Comparison of ENCODE assay signal across 18 cellular contexts in the genomic region with DNA sequence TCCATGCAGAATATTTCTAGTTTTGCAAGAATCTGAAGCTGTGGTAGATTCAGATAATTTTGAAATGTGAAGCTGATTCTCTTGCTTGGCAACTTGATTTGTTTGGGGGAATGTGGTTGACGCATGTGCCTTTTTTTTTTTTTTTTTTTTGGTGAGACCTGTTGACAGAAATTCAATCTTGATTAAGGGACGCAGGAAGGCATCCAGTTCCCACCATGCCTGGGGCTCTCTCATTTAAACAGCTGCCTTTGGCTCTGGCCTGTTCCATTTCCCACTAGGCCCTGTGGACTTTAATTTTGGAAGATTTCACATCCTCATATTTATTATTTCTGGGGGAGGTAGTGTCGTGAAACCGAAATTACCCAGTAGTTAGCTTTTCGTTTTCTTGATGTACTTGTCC. TPM values are rescaled to one million over a fixed set of nuclear protein-coding genes. Genes with fewer than 3 reads are reported as not detected.
DNase-seq lines count a peak whose midpoint lies in the region; ATAC-seq, FAIRE-seq and TF ChIP-seq lines count a peak whose summit lies in the region.
"Had no signal": no experiment of that assay in that cellular context is flagged by ENCODE, and none has a peak within 500 bp of the region (broad histone marks: within the 10 kb centered on the region; RNA-seq: fewer than 3 reads in every experiment).

No MANE protein-coding gene starts in this region.

- no peak overlapping the region for H4K91ac ChIP-seq in mesenchymal stem cell (ENCODE audit: low read length)

- no peak overlapping the region for H3K14ac ChIP-seq in mesenchymal stem cell (ENCODE audit: low read length in 2 of 2)

- no peak overlapping the region for H3K18ac ChIP-seq in mesenchymal stem cell (ENCODE audit: low read depth in 1 of 2, low read length in 2 of 2)

- no peak overlapping the region for H2BK5ac ChIP-seq in mesenchymal stem cell (ENCODE audit: low read depth, low read length, poor library complexity, severe bottlenecking)

- no peak overlapping the region for H2BK12ac ChIP-seq in mesenchymal stem cell (ENCODE audit: low read length in 2 of 2)

- H3K27ac ChIP-seq in liver (ENCODE audit: low read depth in 1 of 2, low read length in 2 of 2) (peak overlapping the region; percentile 40 to 41), HepG2 (ENCODE audit: extremely low read length, insufficient read depth, low read length) (no peak overlapping the region), ascending aorta (peak overlapping the region; percentile 32 to 62), mesenchymal stem cell (ENCODE audit: low read length, poor library complexity, severe bottlenecking) (no peak overlapping the region), spleen (no peak overlapping the region), RWPE1 (no peak overlapping the region)
- H3K27ac ChIP-seq: esophagus muscularis mucosa had no signal

- H2BK120ac ChIP-seq in mesenchymal stem cell (ENCODE audit: low read depth, low read length): no peak overlapping the region

- H3K4me2 ChIP-seq in HepG2 (ENCODE audit: low read depth, low read length): no peak overlapping the region
- no peak overlapping the region for H3K4me2 ChIP-seq in mesenchymal stem cell (ENCODE audit: low read length, poor library complexity, severe bottlenecking)

- POLR2A ChIA-PET in HepG2 (lab: Yijun Ruan, JAX) (interaction anchor here (1.5 kb wide), 1 partner anchor 9 kb away, joined by 5 read pairs; a partner anchor contains a TSS), RWPE1 (lab: Yijun Ruan, JAX; ENCODE audit: low non-redundant PET) (interaction anchor here (0.7 kb wide), 2 partner anchors 140 to 152 kb away, joined by 5 to 13 read pairs; no protein-coding TSS in a partner anchor)

- H4K8ac ChIP-seq in mesenchymal stem cell (ENCODE audit: low read length): no peak overlapping the region

- no peak for DNase-seq in HepG2 (ENCODE audit: low spot score)
- no peak for DNase-seq in ascending aorta (ENCODE audit: low spot score in 2 of 2)
- no peak for DNase-seq in mesenchymal stem cell
- DNase-seq in spleen: no peak
- DNase-seq in cortex of kidney (lab: John Stamatoyannopoulos, UW): no peak
- no peak for DNase-seq in RWPE1 (ENCODE audit: low spot score)
- DNase-seq: activated T-cell treated with anti-CD3 and anti-CD28 coated beads, Interleukin-2, amount 50 U/mL, for 24 hours; DMS 273 treated with DMSO at 0.1 percent for 48 hours; NCI-H446; occipital lobe; PC-3; stimulated activated CD4-positive, alpha-beta T cell treated with anti-CD3 and anti-CD28 coated beads, Interleukin-15, amount 100 ng/mL, for 24 hours had no signal

- no peak overlapping the region for H2AFZ ChIP-seq in HepG2 (ENCODE audit: low read length)
- H2AFZ ChIP-seq in mesenchymal stem cell (ENCODE audit: low read depth, low read length): no peak overlapping the region

- no peak overlapping the region for H3K23ac ChIP-seq in mesenchymal stem cell (ENCODE audit: low read length in 2 of 2)

- CTCF ChIA-PET in HepG2 (lab: Yijun Ruan, JAX; ENCODE audit: low intra/inter-chr PET ratio, low total read pairs) (no interaction called here), RWPE1 (lab: Yijun Ruan, JAX) (interaction anchor here (0.6 kb wide), 2 partner anchors 114 to 135 kb away, joined by 3 to 9 read pairs; no protein-coding TSS in a partner anchor)

- peaks cover 92% of the 10 kb centered on the region for H3K79me2 ChIP-seq in HepG2 (ENCODE audit: insufficient read depth, low read length)

- H3K36me3 ChIP-seq in liver (ENCODE audit: control insufficient read depth in 4 of 4, insufficient read depth in 3 of 4, low read depth in 1 of 4, low read length in 3 of 4): peaks cover 0 to 2% (median 0%) of the 10 kb centered on the region in 4 donors
- peaks cover 8 to 49% of the 10 kb centered on the region in 2 experiments for H3K36me3 ChIP-seq in HepG2 (replicated peaks in 1 of 2; ENCODE audit: control insufficient read depth in 1 of 2, insufficient read depth in 2 of 2, low read length in 2 of 2)
- no peaks in the 10 kb centered on the region for H3K36me3 ChIP-seq in ascending aorta
- no peaks in the 10 kb centered on the region for H3K36me3 ChIP-seq in mesenchymal stem cell (ENCODE audit: control insufficient read depth in 1 of 2, insufficient read depth in 2 of 2, low read depth in 1 of 2, low read length in 2 of 2)
- H3K36me3 ChIP-seq in spleen: no peaks in the 10 kb centered on the region
- H3K36me3 ChIP-seq: esophagus muscularis mucosa, thoracic aorta had no signal

- H3K9me3 ChIP-seq in liver (ENCODE audit: control insufficient read depth in 4 of 4, low read length in 3 of 4) (no peaks in the 10 kb centered on the region), HepG2 (ENCODE audit: low read length) (no peaks in the 10 kb centered on the region), ascending aorta (no peaks in the 10 kb centered on the region), mesenchymal stem cell (ENCODE audit: control insufficient read depth, low read length) (no peaks in the 10 kb centered on the region), spleen (no peaks in the 10 kb centered on the region)
- H3K9me3 ChIP-seq: esophagus muscularis mucosa, thoracic aorta had no signal

- no peak for TF ChIP-seq EP300 in HepG2 (IDR thresholded peaks at IDR 0.05; ENCODE audit: low read depth in 2 of 2, low read length in 2 of 2)
- no peak for TF ChIP-seq EP300 in HepG2 (CRISPR knock-in tag; IDR thresholded peaks at IDR 0.05; ENCODE audit: borderline replicate concordance)

- intact Hi-C loops in HepG2 (cut with micrococcal nuclease; ENCODE audit: unreplicated experiment): no loop called here
- intact Hi-C loops in ascending aorta (cut with DNase I): no loop called here
- intact Hi-C loops in spleen (cut with DNase I; ENCODE audit: low total_unique reads): no loop called here

- no peak for ATAC-seq in HepG2
- no peak for ATAC-seq in GM18498 (IDR thresholded peaks at IDR 0.05; ENCODE audit: unreplicated experiment)
- ATAC-seq: activated CD4-positive, CD25-positive, alpha-beta regulatory T cell treated with anti-CD3 and anti-CD28 coated beads, Interleukin-2, amount 50 U/mL, for 24 hours; HCT116; PC-3 had no signal

- no peak overlapping the region for H3K9ac ChIP-seq in liver (ENCODE audit: low read depth in 1 of 2, low read length in 2 of 2)
- no peak overlapping the region for H3K9ac ChIP-seq in HepG2 (ENCODE audit: insufficient read depth, low read depth, low read length)
- H3K9ac ChIP-seq in mesenchymal stem cell (ENCODE audit: low read length): peak overlapping the region; percentile 73

- TF ChIP-seq RAD21 in liver (IDR thresholded peaks at IDR 0.05) (no peak), HepG2 (CRISPR knock-in tag; IDR thresholded peaks at IDR 0.05) (no peak)

- BruUV-seq in HepG2 (replicated peaks; lab: Mats Ljungman, UMichigan): no TSS peak

- H3K27me3 ChIP-seq in liver (ENCODE audit: control insufficient read depth in 4 of 4, insufficient read depth in 4 of 4, low read length in 3 of 4): no peaks in the 10 kb centered on the region
- no peaks in the 10 kb centered on the region for H3K27me3 ChIP-seq in HepG2 (ENCODE audit: control insufficient read depth in 1 of 2, insufficient read depth in 2 of 2, low read length in 2 of 2)
- no peaks in the 10 kb centered on the region for H3K27me3 ChIP-seq in ascending aorta
- H3K27me3 ChIP-seq in mesenchymal stem cell (ENCODE audit: control insufficient read depth in 1 of 2, insufficient read depth in 1 of 2, low read length in 2 of 2): no peaks in the 10 kb centered on the region
- H3K27me3 ChIP-seq in spleen (replicated peaks in 1 of 7): no peaks in the 10 kb centered on the region
- H3K27me3 ChIP-seq: esophagus muscularis mucosa had no signal

- peaks cover 8% of the 10 kb centered on the region for H3K79me1 ChIP-seq in mesenchymal stem cell (replicated peaks; ENCODE audit: low read length, poor library complexity, severe bottlenecking)

- TF ChIP-seq CTCF in liver (IDR thresholded peaks at IDR 0.05; ENCODE audit: low read depth, low read length, missing input control) (no peak), HepG2 (CRISPR knock-in tag; IDR thresholded peaks at IDR 0.05) (no peak), ascending aorta (IDR thresholded peaks at IDR 0.05) (no peak), spleen (IDR thresholded peaks at IDR 0.05 in 8 of 11, conservative IDR thresholded peaks at IDR 0.05 in 3 of 11) (no peak), RWPE1 (conservative IDR thresholded peaks at IDR 0.05; ENCODE audit: low read depth) (no peak)

- no peaks in the 10 kb centered on the region for H4K20me1 ChIP-seq in HepG2 (ENCODE audit: insufficient read depth, low read length)

- no peak overlapping the region for H3K4me3 ChIP-seq in liver (ENCODE audit: low read depth in 1 of 3, low read length in 3 of 3)
- no peak overlapping the region for H3K4me3 ChIP-seq in HepG2 (replicated peaks in 1 of 3; ENCODE audit: insufficient read depth in 1 of 3, low read depth in 2 of 3, low read length in 3 of 3)
- H3K4me3 ChIP-seq in ascending aorta: no peak overlapping the region
- H3K4me3 ChIP-seq in mesenchymal stem cell (ENCODE audit: insufficient read depth in 1 of 2, low read depth in 1 of 2, low read length in 2 of 2): peak overlapping the region in 1 of 2 experiments; percentile 45
- H3K4me3 ChIP-seq in spleen: no peak overlapping the region
- H3K4me3 ChIP-seq: esophagus muscularis mucosa, thoracic aorta had no signal

- H2AK5ac ChIP-seq in mesenchymal stem cell (ENCODE audit: low read length, severe bottlenecking): no peak overlapping the region

- no peak for TF ChIP-seq POLR2A in HepG2 (IDR thresholded peaks at IDR 0.05; ENCODE audit: insufficient read depth in 1 of 2, low read depth in 2 of 2, low read length in 2 of 2)
- no peak for TF ChIP-seq POLR2A in spleen (IDR thresholded peaks at IDR 0.05)

- H2BK15ac ChIP-seq in mesenchymal stem cell (ENCODE audit: low read depth, poor library complexity, severe bottlenecking): no peak overlapping the region

- in situ Hi-C loops in HepG2 (cut with HindIII; ENCODE audit: extremely low pct_ligation_motif_present, low pct_unique_long_range_greater_than_20kb): no loop called here

- H3K4ac ChIP-seq in mesenchymal stem cell (ENCODE audit: low read depth in 1 of 2, low read length in 2 of 2): no peak overlapping the region

- H3K4me1 ChIP-seq in liver (ENCODE audit: control insufficient read depth in 4 of 4, insufficient read depth in 4 of 4, low read length in 3 of 4): peaks cover 1 to 30% (median 18%) of the 10 kb centered on the region in 4 donors
- H3K4me1 ChIP-seq in HepG2 (ENCODE audit: insufficient read depth, low read length): peaks cover 35% of the 10 kb centered on the region
- no peaks in the 10 kb centered on the region for H3K4me1 ChIP-seq in ascending aorta
- H3K4me1 ChIP-seq in mesenchymal stem cell (ENCODE audit: control insufficient read depth, insufficient read depth, low read depth, low read length): peaks cover 4% of the 10 kb centered on the region
- no peaks in the 10 kb centered on the region for H3K4me1 ChIP-seq in spleen
- H3K4me1 ChIP-seq: esophagus muscularis mucosa had no signal

- FAIRE-seq in HepG2 (lab: Jason Lieb, UNC): no peak

- WGBS in liver: 29% methylated on average over 5 of the region's 5 CpGs
- WGBS in HepG2 (ENCODE audit: low lambda C conversion rate): 96% methylated on average over 5 of the region's 5 CpGs
- 100% methylated on average over 1 of the region's 5 CpGs for WGBS in mesenchymal stem cell
- WGBS in spleen, 5 donors: 70 to 82% (median 76%) methylated on average over 5 of the region's 5 CpGs

RNA-seq across cellular contexts. Expression of a gene that starts 8.6 kb away (rescaled TPM):
- total RNA-seq in liver (10 to 100 TPM in 1 of 2 donors, 1 to 10 TPM in 1; 1.3 to 40.8 TPM), HepG2 (2016; rRNA removed; fragmentation: Illumina TruSeq; extraction: Trizol) (124 and 190 TPM in 2 replicates), ascending aorta (not detected), spleen (10 to 100 TPM in 3 of 7 donors, 1 to 10 TPM in 4; 2.6 to 16.2 (median 8.8) TPM)
- polyA plus RNA-seq in liver (1 to 10 TPM; 1.1 to 3.6 TPM), HepG2 (2011; rRNA removed) (20.0 and 34.3 TPM in 2 replicates), spleen (1 to 10 TPM; 1.4 to 9.3 (median 3.1) TPM)
- 19.7 and 21.4 TPM in 2 replicates for total RNA-seq in HepG2 (2016; cell fraction: cytosol; rRNA removed; fragmentation: Illumina TruSeq; extraction: Trizol; ENCODE audit: low read depth)
- 123 and 174 TPM in 2 replicates for total RNA-seq in HepG2 (2016; cell fraction: insoluble cytoplasmic fraction; rRNA removed; fragmentation: Illumina TruSeq; extraction: Trizol)
- total RNA-seq in HepG2 (2016; cell fraction: membrane; rRNA removed; fragmentation: Illumina TruSeq; extraction: Trizol): 59.2 and 59.7 TPM in 2 replicates
- 91.9 and 95.0 TPM in 2 replicates for total RNA-seq in HepG2 (2016; cell fraction: nucleus; rRNA removed; fragmentation: Illumina TruSeq; extraction: Trizol)
- polyA plus RNA-seq in HepG2 (2011; cell fraction: cytosol; rRNA removed): 21.1 and 21.9 TPM in 2 replicates
- 16.5 and 21.6 TPM in 2 replicates for polyA plus RNA-seq in HepG2 (2011; cell fraction: nucleus; rRNA removed)
- 28.3 and 61.6 TPM in 2 replicates for polyA plus RNA-seq in HepG2 (2012)
- 8.4 and 9.3 TPM in 2 replicates for polyA plus RNA-seq in HepG2 (2016; cell fraction: cytosol; fragmentation: Illumina TruSeq; extraction: Trizol; ENCODE audit: low read depth)
- polyA plus RNA-seq in HepG2 (2016; cell fraction: insoluble cytoplasmic fraction; fragmentation: Illumina TruSeq; extraction: Trizol; ENCODE audit: low read depth): 186 and 207 TPM in 2 replicates
- 30.8 and 32.2 TPM in 2 replicates for polyA plus RNA-seq in HepG2 (2016; cell fraction: membrane; fragmentation: Illumina TruSeq; extraction: Trizol; ENCODE audit: low read depth)
- polyA plus RNA-seq in HepG2 (2016; cell fraction: nucleus; fragmentation: Illumina TruSeq; extraction: Trizol; ENCODE audit: insufficient read depth, low read depth): 122 and 124 TPM in 2 replicates
- 23.1 and 74.5 TPM in 2 replicates for polyA minus RNA-seq in HepG2 (2011; rRNA and poly(A)+ RNA removed; ENCODE audit: low replicate concordance)
- 31.8 and 39.1 TPM in 2 replicates for polyA minus RNA-seq in HepG2 (2011; cell fraction: cytosol; rRNA and poly(A)+ RNA removed)
- polyA minus RNA-seq in HepG2 (2011; cell fraction: nucleus; rRNA and poly(A)+ RNA removed): 42.3 and 53.4 TPM in 2 replicates
- polyA plus RNA-seq in mesenchymal stem cell (2013, experiment 1 of 2): 20.9 TPM
- 21.1 TPM for polyA plus RNA-seq in mesenchymal stem cell (2013, experiment 2 of 2)

RNA-seq across cellular contexts. Expression of a gene that starts 25.0 kb away (rescaled TPM):
- total RNA-seq in liver (100 to 1,000 TPM in 1 of 2 donors, 10 to 100 TPM in 1; 48.4 to 124 TPM), HepG2 (2016; rRNA removed; fragmentation: Illumina TruSeq; extraction: Trizol) (164 and 200 TPM in 2 replicates), ascending aorta (200 TPM), spleen (100 to 1,000 TPM in 4 of 7 donors, 10 to 100 TPM in 3; 70.2 to 167 (median 107) TPM)
- polyA plus RNA-seq in liver (10 to 100 TPM; 29.7 to 43.7 TPM), HepG2 (2011; rRNA removed) (258 and 259 TPM in 2 replicates), spleen (10 to 100 TPM; 18.7 to 55.5 (median 22.7) TPM)
- 60.9 and 61.0 TPM in 2 replicates for total RNA-seq in HepG2 (2016; cell fraction: cytosol; rRNA removed; fragmentation: Illumina TruSeq; extraction: Trizol; ENCODE audit: low read depth)
- 169 and 173 TPM in 2 replicates for total RNA-seq in HepG2 (2016; cell fraction: insoluble cytoplasmic fraction; rRNA removed; fragmentation: Illumina TruSeq; extraction: Trizol)
- total RNA-seq in HepG2 (2016; cell fraction: membrane; rRNA removed; fragmentation: Illumina TruSeq; extraction: Trizol): 190 and 201 TPM in 2 replicates
- total RNA-seq in HepG2 (2016; cell fraction: nucleus; rRNA removed; fragmentation: Illumina TruSeq; extraction: Trizol): 135 and 148 TPM in 2 replicates
- polyA plus RNA-seq in HepG2 (2011; cell fraction: cytosol; rRNA removed): 215 and 224 TPM in 2 replicates
- 123 and 146 TPM in 2 replicates for polyA plus RNA-seq in HepG2 (2011; cell fraction: nucleus; rRNA removed)
- polyA plus RNA-seq in HepG2 (2012): 184 and 192 TPM in 2 replicates
- polyA plus RNA-seq in HepG2 (2016; cell fraction: cytosol; fragmentation: Illumina TruSeq; extraction: Trizol; ENCODE audit: low read depth): 77.5 and 91.4 TPM in 2 replicates
- 214 and 252 TPM in 2 replicates for polyA plus RNA-seq in HepG2 (2016; cell fraction: insoluble cytoplasmic fraction; fragmentation: Illumina TruSeq; extraction: Trizol; ENCODE audit: low read depth)
- 208 and 211 TPM in 2 replicates for polyA plus RNA-seq in HepG2 (2016; cell fraction: membrane; fragmentation: Illumina TruSeq; extraction: Trizol; ENCODE audit: low read depth)
- 168 and 174 TPM in 2 replicates for polyA plus RNA-seq in HepG2 (2016; cell fraction: nucleus; fragmentation: Illumina TruSeq; extraction: Trizol; ENCODE audit: insufficient read depth, low read depth)
- polyA minus RNA-seq in HepG2 (2011; rRNA and poly(A)+ RNA removed; ENCODE audit: low replicate concordance): 34.8 and 259 TPM in 2 replicates
- 124 TPM in 2 replicates for polyA minus RNA-seq in HepG2 (2011; cell fraction: cytosol; rRNA and poly(A)+ RNA removed)
- polyA minus RNA-seq in HepG2 (2011; cell fraction: nucleus; rRNA and poly(A)+ RNA removed): 215 and 221 TPM in 2 replicates
- polyA plus RNA-seq in mesenchymal stem cell (2013, experiment 1 of 2): 116 TPM
- 114 TPM for polyA plus RNA-seq in mesenchymal stem cell (2013, experiment 2 of 2)

Comparison
In these comparisons a context has a peak if more than half of its experiments do, and no peak if none do; other contexts are left out.
1. H3K27ac ChIP-seq: peak in liver (2 of 2) and ascending aorta (2 of 2); none in HepG2 (single experiment), mesenchymal stem cell (single experiment), spleen (0 of 8) and RWPE1 (single experiment).